Comparison of ENCODE assay signal across 8 cellular contexts in genomic region chr2:199850250-199850717, GRCh38. TPM values are rescaled to one million over a fixed set of nuclear protein-coding genes. Genes with fewer than 3 reads are reported as not detected.
DNase-seq lines count a peak whose midpoint lies in the region; ATAC-seq lines count a peak whose summit lies in the region.

No MANE protein-coding gene starts in this region.

- H3K4me1 ChIP-seq in ACC112 (ENCODE audit: control insufficient read depth, insufficient read depth, low read length, unreplicated experiment) (peaks cover 4% of the 10 kb centered on the region), HUES48 (ENCODE audit: control insufficient read depth, insufficient read depth, low read length) (peaks cover 26% of the 10 kb centered on the region; the same call in 1 of the 2 replicates)

- H2AFZ ChIP-seq in ACC112 (ENCODE audit: low read length, unreplicated experiment), result peak overlapping the region; percentile 99

- H3K4me3 Mint-ChIP-seq in central memory CD8-positive, alpha-beta T cell, result peak overlapping the region; percentile 95
- H3K4me3 Mint-ChIP-seq in naive B cell, result peak overlapping the region; percentile 71 to 89 (median 82)

- no peak overlapping the region; the same call in 1 of the 2 replicates for H3K9ac ChIP-seq in HUES48 (ENCODE audit: low read depth, low read length)

- H3K36me3 ChIP-seq in ACC112 (ENCODE audit: insufficient read depth, low read length) (no peaks in the 10 kb centered on the region), HUES48 (ENCODE audit: control insufficient read depth, insufficient read depth, low read length) (no peaks in the 10 kb centered on the region)

- H3K4me1 Mint-ChIP-seq in central memory CD8-positive, alpha-beta T cell, result peaks cover 7% of the 10 kb centered on the region
- peaks cover 5 to 6% (median 6%) of the 10 kb centered on the region in 3 donors for H3K4me1 Mint-ChIP-seq in naive B cell

- H3K27me3 ChIP-seq in ACC112 (ENCODE audit: insufficient read depth, low read length), result no peaks in the 10 kb centered on the region
- H3K27me3 ChIP-seq in HUES48 (ENCODE audit: control insufficient read depth, insufficient read depth, low read length), result peaks cover 8% of the 10 kb centered on the region; the same call in 1 of the 2 replicates

- no peaks in the 10 kb centered on the region for H3K9me3 Mint-ChIP-seq in central memory CD8-positive, alpha-beta T cell
- no peaks in the 10 kb centered on the region for H3K9me3 Mint-ChIP-seq in naive B cell

- peaks cover 2% of the 10 kb centered on the region for H3K36me3 Mint-ChIP-seq in central memory CD8-positive, alpha-beta T cell (ENCODE audit: insufficient read depth)
- peaks cover 0 to 8% of the 10 kb centered on the region in 2 donors for H3K36me3 Mint-ChIP-seq in naive B cell

- DNase-seq in central memory CD8-positive, alpha-beta T cell (ENCODE audit: low spot score in 2 of 2), result no peak
- no peak for DNase-seq in naive B cell
- no peak for DNase-seq in A172 (ENCODE audit: low spot score)
- DNase-seq in dermis blood vessel endothelial cell, result no peak

- no peaks in the 10 kb centered on the region for H3K9me3 ChIP-seq in HUES48 (ENCODE audit: control insufficient read depth, insufficient read depth, low read length)

- no peak for ATAC-seq in central memory CD8-positive, alpha-beta T cell (replicated peaks; ENCODE audit: extremely low read depth, poor library complexity, severe bottlenecking)
- ATAC-seq in naive B cell (ENCODE audit: low read depth in 2 of 2), result no peak
- ATAC-seq in HG02623 (IDR thresholded peaks at IDR 0.05; ENCODE audit: unreplicated experiment), result no peak
- no peak for ATAC-seq in GM19328 (IDR thresholded peaks at IDR 0.05; ENCODE audit: unreplicated experiment)

- H3K4me3 ChIP-seq in ACC112 (ENCODE audit: low read depth, low read length), result peak overlapping the region; percentile 84
- H3K4me3 ChIP-seq in HUES48 (ENCODE audit: low read depth, low read length), result peak overlapping the region; percentile 80

- no peaks in the 10 kb centered on the region for H3K79me2 ChIP-seq in ACC112 (ENCODE audit: control insufficient read depth, insufficient read depth, low read length, unreplicated experiment)

- no peak overlapping the region for H3K27ac Mint-ChIP-seq in central memory CD8-positive, alpha-beta T cell (ENCODE audit: low read depth)
- no peak overlapping the region for H3K27ac Mint-ChIP-seq in naive B cell

- no peak overlapping the region for H3K27ac ChIP-seq in ACC112 (ENCODE audit: low read depth, low read length)
- no peak overlapping the region for H3K27ac ChIP-seq in HUES48 (ENCODE audit: low read depth, low read length)

- no peaks in the 10 kb centered on the region for H3K27me3 Mint-ChIP-seq in central memory CD8-positive, alpha-beta T cell
- H3K27me3 Mint-ChIP-seq in naive B cell, result no peaks in the 10 kb centered on the region

RNA-seq across cellular contexts. Expression of gene FTCDNL1, which starts 0.7 kb away (rescaled TPM):
- 1 to 10 TPM in 5 of 6 donors, under 1 TPM in 1; 0.84 to 2.8 (median 1.5) TPM for polyA plus RNA-seq in naive B cell (ENCODE audit: low read depth in 6 of 6)
- total RNA-seq in A172 (2014; rRNA removed; shearing (Covaris generic)), result 2.9 and 4.2 TPM in 2 replicates
- total RNA-seq in dermis blood vessel endothelial cell, result 0.23 and 1.7 TPM in 2 replicates
